ENCODE assay signal across 11 cellular contexts in genomic region chr16:57380671-57381462, GRCh38. TPM values are rescaled to one million over a fixed set of nuclear protein-coding genes. Genes with fewer than 3 reads are reported as not detected.
DNase-seq lines count a peak whose midpoint lies in the region; ATAC-seq and TF ChIP-seq lines count a peak whose summit lies in the region.
"Had no signal": no experiment of that assay in that cellular context is flagged by ENCODE, and none has a peak within 500 bp of the region (broad histone marks: within the 10 kb centered on the region; RNA-seq: fewer than 3 reads in every experiment).

No MANE protein-coding gene starts in this region.

- no peak overlapping the region for H3K4me3 Mint-ChIP-seq in stimulated activated memory B cell treated with anti-CD40 and anti-IgM and Interleukin-4, amounts not matched to agents 10 μg/mL and 1 μg/mL and 100 μg/mL, for 72 hours
- H3K4me3 Mint-ChIP-seq: activated naive CD4-positive, alpha-beta T cell treated with anti-CD3 and anti-CD28 coated beads, Interleukin-2, amount 50 U/mL, for 24 hours had no signal

- TF ChIP-seq POLR2A in GM18505 (IDR thresholded peaks at IDR 0.05; ENCODE audit: borderline replicate concordance, extremely low read depth, insufficient read depth, insufficient read length), result no peak

- H3K4me2 ChIP-seq in PC-3 (ENCODE audit: low read length), result no peak overlapping the region

- no peaks in the 10 kb centered on the region for H3K9me3 ChIP-seq in PC-3 (ENCODE audit: low read length)

- H3K36me3 Mint-ChIP-seq in stimulated activated memory B cell treated with anti-CD40 and anti-IgM and Interleukin-4, amounts not matched to agents 10 μg/mL and 1 μg/mL and 100 μg/mL, for 72 hours, result no peaks in the 10 kb centered on the region
- H3K36me3 Mint-ChIP-seq: activated naive CD4-positive, alpha-beta T cell treated with anti-CD3 and anti-CD28 coated beads, Interleukin-2, amount 50 U/mL, for 24 hours had no signal

- H3K27ac ChIP-seq in PC-3 (ENCODE audit: low read length), result no peak overlapping the region
- H3K27ac ChIP-seq: epithelial cell of prostate had no signal

- no peaks in the 10 kb centered on the region for H4K20me1 ChIP-seq in PC-3 (ENCODE audit: low read length)

- no peak for TF ChIP-seq CTCF in PC-3 (conservative IDR thresholded peaks at IDR 0.05; ENCODE audit: low read depth, low read length)
- TF ChIP-seq CTCF in fibroblast of mammary gland (conservative IDR thresholded peaks at IDR 0.05; ENCODE audit: control insufficient read depth, insufficient read depth, low read depth, low read length), result no peak

- CTCF ChIA-PET in PC-3 (lab: Charles Lee), result no interaction called here

- H3K27me3 ChIP-seq in PC-3 (ENCODE audit: low read length), result no peaks in the 10 kb centered on the region

- peaks cover 5% of the 10 kb centered on the region for H3K9me3 Mint-ChIP-seq in stimulated activated memory B cell treated with anti-CD40 and anti-IgM and Interleukin-4, amounts not matched to agents 10 μg/mL and 1 μg/mL and 100 μg/mL, for 72 hours
- H3K9me3 Mint-ChIP-seq: activated naive CD4-positive, alpha-beta T cell treated with anti-CD3 and anti-CD28 coated beads, Interleukin-2, amount 50 U/mL, for 24 hours had no signal

- DNase-seq in DMS53 (lab: John Stamatoyannopoulos, UW) (peak; percentile 17), DMS53 treated with DMSO at 0.1 percent for 48 hours (lab: John Stamatoyannopoulos, UW; ENCODE audit: unreplicated experiment) (no peak), PC-3 (peak; percentile 52), fibroblast of mammary gland (ENCODE audit: low read depth) (peak; percentile 26), AG20443 (ENCODE audit: low spot score) (no peak)
- no peak for DNase-seq in activated CD8-positive, alpha-beta memory T cell treated with anti-CD3 and anti-CD28 coated beads for 24 hours

- H3K27ac Mint-ChIP-seq in stimulated activated memory B cell treated with anti-CD40 and anti-IgM and Interleukin-4, amounts not matched to agents 10 μg/mL and 1 μg/mL and 100 μg/mL, for 72 hours, result peak overlapping the region; percentile 85
- H3K27ac Mint-ChIP-seq: activated naive CD4-positive, alpha-beta T cell treated with anti-CD3 and anti-CD28 coated beads, Interleukin-2, amount 50 U/mL, for 24 hours had no signal

- intact Hi-C loops in PC-3 (cut with micrococcal nuclease), result no loop called here

- no peaks in the 10 kb centered on the region for H3F3A ChIP-seq in PC-3 (ENCODE audit: low read length, unreplicated experiment)

- H3K4me1 Mint-ChIP-seq in stimulated activated memory B cell treated with anti-CD40 and anti-IgM and Interleukin-4, amounts not matched to agents 10 μg/mL and 1 μg/mL and 100 μg/mL, for 72 hours, result peaks cover 76% of the 10 kb centered on the region

- ATAC-seq in PC-3 (no peak), GM18505 (IDR thresholded peaks at IDR 0.05; ENCODE audit: unreplicated experiment) (no peak)
- no peak for ATAC-seq in stimulated activated memory B cell treated with anti-CD40 and anti-IgM and Interleukin-4, amounts not matched to agents 10 μg/mL and 1 μg/mL and 100 μg/mL, for 72 hours

- POLR2A ChIA-PET in PC-3 (lab: Charles Lee; ENCODE audit: unreplicated experiment), result no interaction called here

- H2AFZ ChIP-seq in PC-3 (ENCODE audit: low read length), result no peak overlapping the region

- H3K36me3 ChIP-seq in PC-3 (ENCODE audit: low read depth, low read length), result no peaks in the 10 kb centered on the region

- H3K4me3 ChIP-seq in PC-3 (ENCODE audit: low read length) (no peak overlapping the region), fibroblast of mammary gland (ENCODE audit: control insufficient read depth, low read depth, low read length) (no peak overlapping the region)

- BruUV-seq in PC-3 (replicated peaks; lab: Mats Ljungman, UMichigan), result no TSS peak

- H3K27me3 Mint-ChIP-seq in stimulated activated memory B cell treated with anti-CD40 and anti-IgM and Interleukin-4, amounts not matched to agents 10 μg/mL and 1 μg/mL and 100 μg/mL, for 72 hours, result no peaks in the 10 kb centered on the region
- H3K27me3 Mint-ChIP-seq: activated naive CD4-positive, alpha-beta T cell treated with anti-CD3 and anti-CD28 coated beads, Interleukin-2, amount 50 U/mL, for 24 hours had no signal

- no peaks in the 10 kb centered on the region for H3K79me2 ChIP-seq in PC-3 (ENCODE audit: low read length)

- H3K9ac ChIP-seq in PC-3 (ENCODE audit: low read length), result no peak overlapping the region

- H3K4me1 ChIP-seq in PC-3 (ENCODE audit: insufficient read depth, low read length), result peaks cover 24% of the 10 kb centered on the region

- H3K9me2 ChIP-seq in PC-3 (replicated peaks; ENCODE audit: low read length), result no peaks in the 10 kb centered on the region

RNA-seq across cellular contexts. Expression of gene CX3CL1, which starts 8.6 kb away (rescaled TPM):
- 0.35 TPM in 1 of 2 replicates, not detected in the other for total RNA-seq in PC-3 (2014; rRNA removed)

RNA-seq across cellular contexts. Expression of gene CCL22, which starts 22.3 kb away (rescaled TPM):
- not detected in 2 replicates for total RNA-seq in PC-3 (2014; rRNA removed)
- total RNA-seq: renal cortical epithelial cell had no signal

RNA-seq across cellular contexts. Expression of gene CCL17, which starts 23.7 kb away (rescaled TPM):
- not detected in 2 replicates for total RNA-seq in PC-3 (2014; rRNA removed)
- total RNA-seq: renal cortical epithelial cell had no signal

Comparison
In these comparisons a context has a peak if more than half of its experiments do, and no peak if none do; other contexts are left out.
1. DNase-seq: peak in DMS53 (single experiment), PC-3 (single experiment) and fibroblast of mammary gland (single experiment); none in DMS53 treated with DMSO at 0.1 percent for 48 hours (single experiment), AG20443 (single experiment) and activated CD8-positive, alpha-beta memory T cell treated with anti-CD3 and anti-CD28 coated beads for 24 hours (single experiment).